29 cellular contexts compared by ENCODE assay signal in genomic region chr6:103101267-103101666, GRCh38.
"Had no signal": no experiment of that assay in that cellular context is flagged by ENCODE, and none has a peak within 500 bp of the region (broad histone marks: within the 10 kb centered on the region; RNA-seq: fewer than 3 reads in every experiment).

No MANE protein-coding gene starts in this region.

- H3K36me3 Mint-ChIP-seq: stimulated activated effector memory CD8-positive, alpha-beta T cell treated with anti-CD3 and anti-CD28 coated beads, Interleukin-12 subunit alpha, Interleukin-12 subunit beta, amount 100 ng/mL, for 72 hours; stimulated activated memory B cell treated with anti-CD40 and anti-IgM and Interleukin-4, amounts not matched to agents 10 μg/mL and 1 μg/mL and 100 μg/mL, for 72 hours; stimulated activated naive B cell treated with anti-CD40 and anti-IgM and Interleukin-4, amounts not matched to agents 10 μg/mL and 1 μg/mL and 100 μg/mL, for 72 hours; type B pancreatic cell had no signal

- H3K27me3 Mint-ChIP-seq: stimulated activated memory B cell treated with anti-CD40 and anti-IgM and Interleukin-4, amounts not matched to agents 10 μg/mL and 1 μg/mL and 100 μg/mL, for 72 hours; stimulated activated naive B cell treated with anti-CD40 and anti-IgM and Interleukin-4, amounts not matched to agents 10 μg/mL and 1 μg/mL and 100 μg/mL, for 72 hours; stimulated activated naive CD8-positive, alpha-beta T cell treated with anti-CD3 and anti-CD28 coated beads, Interleukin-15, amount 100 ng/mL, for 72 hours; stimulated activated naive CD8-positive, alpha-beta T cell treated with anti-CD3 and anti-CD28 coated beads, Interleukin-15, Interleukin-2, amounts not matched to agents 100 ng/mL and 50 ng/mL, for 24 hours; type B pancreatic cell had no signal

- H3K4me1 Mint-ChIP-seq: stimulated activated effector memory CD8-positive, alpha-beta T cell treated with anti-CD3 and anti-CD28 coated beads, Interleukin-12 subunit alpha, Interleukin-12 subunit beta, amount 100 ng/mL, for 72 hours; stimulated activated memory B cell treated with anti-CD40 and anti-IgM and Interleukin-4, amounts not matched to agents 10 μg/mL and 1 μg/mL and 100 μg/mL, for 72 hours; stimulated activated naive B cell treated with anti-CD40 and anti-IgM and Interleukin-4, amounts not matched to agents 10 μg/mL and 1 μg/mL and 100 μg/mL, for 72 hours; stimulated activated naive CD8-positive, alpha-beta T cell treated with anti-CD3 and anti-CD28 coated beads, Interleukin-15, amount 100 ng/mL, for 72 hours had no signal

- H3K27ac Mint-ChIP-seq: stimulated activated effector memory CD8-positive, alpha-beta T cell treated with anti-CD3 and anti-CD28 coated beads, Interleukin-12 subunit alpha, Interleukin-12 subunit beta, amount 100 ng/mL, for 72 hours; stimulated activated memory B cell treated with anti-CD40 and anti-IgM and Interleukin-4, amounts not matched to agents 10 μg/mL and 1 μg/mL and 100 μg/mL, for 72 hours; stimulated activated naive B cell treated with anti-CD40 and anti-IgM and Interleukin-4, amounts not matched to agents 10 μg/mL and 1 μg/mL and 100 μg/mL, for 72 hours; stimulated activated naive CD8-positive, alpha-beta T cell treated with anti-CD3 and anti-CD28 coated beads, Interleukin-15, amount 100 ng/mL, for 72 hours; stimulated activated naive CD8-positive, alpha-beta T cell treated with anti-CD3 and anti-CD28 coated beads, Interleukin-15, Interleukin-2, amounts not matched to agents 100 ng/mL and 50 ng/mL, for 24 hours; type B pancreatic cell had no signal

- H3K27me3 ChIP-seq: stomach, suprapubic skin, testis, thyroid gland, tibial artery, tibial nerve, transverse colon, upper lobe of left lung, upper lobe of right lung, uterus, vagina had no signal

- DNase-seq: stimulated activated CD4-positive, alpha-beta T cell treated with anti-CD3 and anti-CD28 coated beads, Interleukin-2, amount 100 ng/mL, for 48 hours; stimulated activated CD4-positive, alpha-beta T cell treated with anti-CD3 and anti-CD28 coated beads, Interleukin-4, amount 100 ng/mL, for 1 hour; stimulated activated CD4-positive, alpha-beta T cell treated with anti-CD3 and anti-CD28 coated beads, Interleukin-4, amount 100 ng/mL, for 24 hours; stimulated activated CD4-positive, alpha-beta T cell treated with anti-CD3 and anti-CD28 coated beads, Interleukin-4, amount 100 ng/mL, for 4 hours; stimulated activated CD8-positive, alpha-beta memory T cell treated with anti-CD3 and anti-CD28 coated beads, Interleukin-4, amount 100 ng/mL, for 48 hours; stimulated activated naive B cell treated with anti-CD40 and anti-IgM and Interleukin-4, amounts not matched to agents 10 μg/mL and 1 μg/mL and 100 μg/mL, for 72 hours; stimulated activated naive CD4-positive, alpha-beta T cell; stimulated activated naive CD4-positive, alpha-beta T cell treated with Interleukin-2 at 50 U/mL for 16 hours; stimulated activated naive CD8-positive, alpha-beta T cell treated with anti-CD3 and anti-CD28 coated beads, Interleukin-15, amount 100 ng/mL, for 72 hours; stimulated activated naive CD8-positive, alpha-beta T cell treated with anti-CD3 and anti-CD28 coated beads, Interleukin-15, Interleukin-2, amounts not matched to agents 100 U/mL and 50 U/mL, for 24 hours; stomach; substantia nigra; testis; thyroid gland; tibial artery; transverse colon; trophoblast cell; upper lobe of left lung; upper lobe of right lung; uterus had no signal

- H3K4me1 ChIP-seq: stomach, suprapubic skin, testis, thyroid gland, tibial nerve, transverse colon, upper lobe of left lung, upper lobe of right lung, uterus, vagina had no signal

- FAIRE-seq: urothelium cell line had no signal

- H3K4me3 ChIP-seq: stomach, suprapubic skin, testis, thoracic aorta, thyroid gland, tibial artery, tibial nerve, transverse colon, upper lobe of left lung, upper lobe of right lung, uterus, vagina had no signal

- ATAC-seq: stimulated activated effector memory CD8-positive, alpha-beta T cell treated with anti-CD3 and anti-CD28 coated beads, Interleukin-12 subunit alpha, Interleukin-12 subunit beta, amount 100 ng/mL, for 72 hours; stimulated activated memory B cell treated with anti-CD40 and anti-IgM and Interleukin-4, amounts not matched to agents 10 μg/mL and 1 μg/mL and 100 μg/mL, for 72 hours; stimulated activated naive B cell treated with anti-CD40 and anti-IgM and Interleukin-4, amounts not matched to agents 10 μg/mL and 1 μg/mL and 100 μg/mL, for 72 hours; stimulated activated naive CD8-positive, alpha-beta T cell treated with anti-CD3 and anti-CD28 coated beads, Interleukin-15, amount 100 ng/mL, for 72 hours; stimulated activated naive CD8-positive, alpha-beta T cell treated with anti-CD3 and anti-CD28 coated beads, Interleukin-15, Interleukin-2, amounts not matched to agents 100 U/mL and 50 U/mL, for 24 hours; upper lobe of right lung had no signal

- H3K4me3 Mint-ChIP-seq: stimulated activated effector memory CD8-positive, alpha-beta T cell treated with anti-CD3 and anti-CD28 coated beads, Interleukin-12 subunit alpha, Interleukin-12 subunit beta, amount 100 ng/mL, for 72 hours; stimulated activated memory B cell treated with anti-CD40 and anti-IgM and Interleukin-4, amounts not matched to agents 10 μg/mL and 1 μg/mL and 100 μg/mL, for 72 hours; stimulated activated naive B cell treated with anti-CD40 and anti-IgM and Interleukin-4, amounts not matched to agents 10 μg/mL and 1 μg/mL and 100 μg/mL, for 72 hours; stimulated activated naive CD8-positive, alpha-beta T cell treated with anti-CD3 and anti-CD28 coated beads, Interleukin-15, amount 100 ng/mL, for 72 hours; stimulated activated naive CD8-positive, alpha-beta T cell treated with anti-CD3 and anti-CD28 coated beads, Interleukin-15, Interleukin-2, amounts not matched to agents 100 ng/mL and 50 ng/mL, for 24 hours; type B pancreatic cell had no signal

- H3K27ac ChIP-seq: stomach, suprapubic skin, testis, thoracic aorta, thyroid gland, tibial artery, tibial nerve, transverse colon, upper lobe of left lung, upper lobe of right lung, uterus, vagina had no signal

- H3K9me3 ChIP-seq: suprapubic skin, testis, thyroid gland, upper lobe of left lung, upper lobe of right lung, uterus, vagina had no signal

- H3K36me3 ChIP-seq: stomach, suprapubic skin, thoracic aorta, thyroid gland, tibial artery, tibial nerve, transverse colon, upper lobe of left lung, upper lobe of right lung, vagina had no signal
